In the genomic region with DNA sequence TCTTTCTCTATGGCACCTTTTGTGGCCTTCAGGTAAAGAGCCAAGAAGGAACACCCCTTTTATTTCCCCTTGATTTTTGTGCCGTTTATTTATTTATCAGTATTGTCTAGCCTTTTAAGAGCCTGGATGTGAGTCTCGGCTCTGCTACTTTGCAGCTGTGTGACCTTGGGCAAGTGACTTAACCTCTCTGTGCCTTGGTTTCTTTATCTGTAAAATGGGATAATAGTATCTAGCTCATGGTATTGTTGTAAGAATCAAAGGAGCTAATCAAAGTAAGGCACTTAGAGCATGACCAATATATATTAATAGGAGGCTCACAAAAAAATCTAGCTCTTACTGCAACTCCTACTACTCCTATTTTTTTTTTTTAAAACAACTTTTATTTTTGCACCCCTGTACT, we compare ENCODE assay signal across 31 cellular contexts.
"Had no signal": no experiment of that assay in that cellular context is flagged by ENCODE, and none has a peak within 500 bp of the region (broad histone marks: within the 10 kb centered on the region; RNA-seq: fewer than 3 reads in every experiment).

No MANE protein-coding gene starts in this region.

- H3K9me3 Mint-ChIP-seq: nephron had no signal

- H3K4me3 Mint-ChIP-seq: activated CD4-positive, alpha-beta T cell treated with anti-CD3 and anti-CD28 coated beads for 36 hours; activated CD8-positive, alpha-beta memory T cell treated with anti-CD3 and anti-CD28 coated beads, Interleukin-2, amount 10 ng/mL, durations not matched to agents 7 days and 5 days; activated CD8-positive, alpha-beta T cell treated with anti-CD3 and anti-CD28 coated beads, Interleukin-2, amount 10 ng/mL, durations not matched to agents 7 days and 5 days; activated naive CD4-positive, alpha-beta T cell treated with anti-CD3 and anti-CD28 coated beads for 36 hours; activated naive CD8-positive, alpha-beta T cell treated with anti-CD3 and anti-CD28 coated beads for 36 hours; activated T-cell treated with anti-CD3 and anti-CD28 coated beads, Interleukin-2, amount 50 U/mL, for 72 hours; nephron had no signal

- ATAC-seq: activated CD4-positive, alpha-beta T cell treated with anti-CD3 and anti-CD28 coated beads for 36 hours; activated CD8-positive, alpha-beta memory T cell treated with anti-CD3 and anti-CD28 coated beads, Interleukin-2, amount 10 ng/mL, durations not matched to agents 7 days and 5 days; activated CD8-positive, alpha-beta T cell treated with anti-CD3 and anti-CD28 coated beads, Interleukin-2, amount 10 ng/mL, durations not matched to agents 7 days and 5 days; activated T-cell treated with anti-CD3 and anti-CD28 coated beads, Interleukin-2, amount 50 U/mL, for 72 hours; body of pancreas; gastrocnemius medialis; left lung; lower lobe of right lung; pancreas; sciatic nerve had no signal

- DNase-seq: activated CD4-positive, alpha-beta T cell treated with anti-CD3 and anti-CD28 coated beads for 36 hours; activated CD4-positive, CD25-positive, alpha-beta regulatory T cell; activated CD8-positive, alpha-beta memory T cell treated with anti-CD3 and anti-CD28 coated beads, Interleukin-2, amount 10 ng/mL, durations not matched to agents 7 days and 5 days; activated CD8-positive, alpha-beta T cell treated with anti-CD3 and anti-CD28 coated beads, Interleukin-2, amount 10 ng/mL, durations not matched to agents 7 days and 5 days; activated effector memory CD4-positive, alpha-beta T cell treated with Interleukin-2 at 50 U/mL for 16 hours; activated naive CD4-positive, alpha-beta T cell treated with anti-CD3 and anti-CD28 coated beads for 36 hours; activated naive CD8-positive, alpha-beta T cell treated with anti-CD3 and anti-CD28 coated beads for 36 hours; activated T-cell treated with anti-CD3 and anti-CD28 coated beads, Interleukin-2, amount 50 U/mL, for 72 hours; adrenal gland; aorta; body of pancreas; effector CD8-positive, alpha-beta T cell; gastrocnemius medialis; glutamatergic neuron; left lung; lower lobe of right lung; mesendoderm; pancreas; retina; stimulated activated CD4-positive, alpha-beta T cell treated with anti-CD3 and anti-CD28 coated beads, Interleukin-12 subunit alpha, Interleukin-12 subunit beta, amount 100 ng/mL, for 4 hours; stimulated activated CD4-positive, alpha-beta T cell treated with anti-CD3 and anti-CD28 coated beads, Interleukin-4, amount 100 ng/mL, for 1 hour; T-helper 2 cell; trophoblast cell; uterus had no signal

- FAIRE-seq: colon, islet of Langerhans, pancreas had no signal

- H3K36me3 ChIP-seq: adrenal gland, gastrocnemius medialis, left lung, lower lobe of right lung, pancreas, prostate gland, thoracic aorta, uterus had no signal

- H3K27ac Mint-ChIP-seq: activated CD4-positive, alpha-beta T cell treated with anti-CD3 and anti-CD28 coated beads for 36 hours; activated CD8-positive, alpha-beta memory T cell treated with anti-CD3 and anti-CD28 coated beads, Interleukin-2, amount 10 ng/mL, durations not matched to agents 7 days and 5 days; activated CD8-positive, alpha-beta T cell treated with anti-CD3 and anti-CD28 coated beads, Interleukin-2, amount 10 ng/mL, durations not matched to agents 7 days and 5 days; activated naive CD4-positive, alpha-beta T cell treated with anti-CD3 and anti-CD28 coated beads for 36 hours; activated naive CD8-positive, alpha-beta T cell treated with anti-CD3 and anti-CD28 coated beads for 36 hours; activated T-cell treated with anti-CD3 and anti-CD28 coated beads, Interleukin-2, amount 50 U/mL, for 72 hours; nephron had no signal

- H3K27me3 ChIP-seq: adrenal gland, body of pancreas, gastrocnemius medialis, left lung, pancreas, uterus had no signal

- H3K9me3 ChIP-seq: adrenal gland, body of pancreas, gastrocnemius medialis, left lung, lower lobe of right lung, pancreas, prostate gland, thoracic aorta, uterus had no signal

- H3K4me1 ChIP-seq: body of pancreas, gastrocnemius medialis, pancreas, prostate gland, uterus had no signal

- H3K27me3 Mint-ChIP-seq: activated CD4-positive, alpha-beta T cell treated with anti-CD3 and anti-CD28 coated beads for 36 hours; activated CD8-positive, alpha-beta memory T cell treated with anti-CD3 and anti-CD28 coated beads, Interleukin-2, amount 10 ng/mL, durations not matched to agents 7 days and 5 days; activated naive CD8-positive, alpha-beta T cell treated with anti-CD3 and anti-CD28 coated beads for 36 hours had no signal

- H3K4me3 ChIP-seq: adrenal gland, body of pancreas, gastrocnemius medialis, left lung, lower lobe of right lung, pancreas, prostate gland, skin epidermis, thoracic aorta, uterus had no signal

- H3K27ac ChIP-seq: adrenal gland, body of pancreas, gastrocnemius medialis, lower lobe of right lung, pancreas, prostate gland, thoracic aorta, uterus had no signal
